ENCODE assay signal across 1 cellular context in genomic region chr2:237923507-237924163, GRCh38.
TF ChIP-seq lines count a peak whose summit lies in the region.

No MANE protein-coding gene starts in this region.

TF ChIP-seq in K562, 482 proteins besides CTCF, POLR2A, EP300 and RAD21 (continued from another document and continues in another):
- TF ChIP-seq ZBTB40 (IDR thresholded peaks at IDR 0.05) = 0 out of 2 replicates have a peak, but pooled peaks have one; percentile 37
- TF ChIP-seq ZBTB40 (CRISPR knock-in tag; IDR thresholded peaks at IDR 0.05) = no peak
- TF ChIP-seq L3MBTL2 (IDR thresholded peaks at IDR 0.05) = peak; percentile 68
- TF ChIP-seq ZHX1 (conservative IDR thresholded peaks at IDR 0.05; ENCODE audit: low read length) = 0 out of 2 replicates have a peak, but pooled peaks have one; percentile 24
- TF ChIP-seq POLR2G (IDR thresholded peaks at IDR 0.05; ENCODE audit: low read depth, low read length) = peak; percentile 47; the same call in 1 of the 2 replicates
- TF ChIP-seq E2F5 (CRISPR knock-in tag; IDR thresholded peaks at IDR 0.05) = no peak
- TF ChIP-seq GABPA (tag; conservative IDR thresholded peaks at IDR 0.05; ENCODE audit: low read depth) = 0 out of 2 replicates have a peak, but pooled peaks have one; percentile 15
- TF ChIP-seq MYNN (IDR thresholded peaks at IDR 0.05) = no peak
- no peak for TF ChIP-seq MYNN (CRISPR knock-in tag; IDR thresholded peaks at IDR 0.05)
- TF ChIP-seq HEY1 (CRISPR knock-in tag; IDR thresholded peaks at IDR 0.05; ENCODE audit: borderline replicate concordance) = no peak
- TF ChIP-seq VEZF1 (CRISPR knock-in tag; IDR thresholded peaks at IDR 0.05) = peak; percentile 57; the same call in 1 of the 2 replicates
- peak in 1 of 2 experiments; percentile 65 for TF ChIP-seq E2F6 (IDR thresholded peaks at IDR 0.05; ENCODE audit: borderline replicate concordance in 1 of 2, extremely low read depth in 1 of 2, insufficient read depth in 1 of 2, insufficient read length in 1 of 2, low read depth in 1 of 2, low read length in 1 of 2, poor library complexity in 1 of 2, severe bottlenecking in 1 of 2)
- peak; percentile 78 for TF ChIP-seq RB1 (IDR thresholded peaks at IDR 0.05; ENCODE audit: low read depth)
- TF ChIP-seq POLR2AphosphoS5 (IDR thresholded peaks at IDR 0.05; ENCODE audit: control insufficient read depth, insufficient read depth, low read depth, low read length) = no peak
- no peak for TF ChIP-seq SMAD2 (IDR thresholded peaks at IDR 0.05; ENCODE audit: low read depth, low read length)
- no peak for TF ChIP-seq NFIX (CRISPR knock-in tag; IDR thresholded peaks at IDR 0.05; ENCODE audit: low read depth)
- TF ChIP-seq NRF1 (conservative IDR thresholded peaks at IDR 0.05 in 1 of 2, IDR thresholded peaks at IDR 0.05 in 1 of 2) = peak; percentile 32 to 41; a peak in 3 of 4 replicates
- TF ChIP-seq MLLT1 (IDR thresholded peaks at IDR 0.05) = peak in 1 of 2 experiments; percentile 37; a peak in 1 of 4 replicates
- TF ChIP-seq SRSF7 (optimal IDR thresholded peaks at IDR 0.05; ENCODE audit: low read depth, low read length) = no peak
- TF ChIP-seq ZBTB8A (IDR thresholded peaks at IDR 0.05; ENCODE audit: partially characterized antibody) = no peak
- TF ChIP-seq CXXC5 (CRISPR knock-in tag; IDR thresholded peaks at IDR 0.05) = peak; percentile 77
- TF ChIP-seq MXD1 (CRISPR knock-in tag; IDR thresholded peaks at IDR 0.05; ENCODE audit: borderline replicate concordance, poor library complexity, severe bottlenecking) = no peak
- no peak for TF ChIP-seq ZBTB49 (CRISPR knock-in tag; IDR thresholded peaks at IDR 0.05; ENCODE audit: borderline replicate concordance)
- TF ChIP-seq BACH1 (tag; IDR thresholded peaks at IDR 0.05) = no peak
- 0 out of 2 replicates have a peak, but pooled peaks have one; percentile 29 for TF ChIP-seq ELF1 (tag; IDR thresholded peaks at IDR 0.05)
- TF ChIP-seq MNT (conservative IDR thresholded peaks at IDR 0.05) = peak; percentile 76 to 87
- TF ChIP-seq SMC3 (conservative IDR thresholded peaks at IDR 0.05; ENCODE audit: insufficient read depth, low read depth, low read length) = peak; percentile 51; the same call in 1 of the 2 replicates
- TF ChIP-seq IFI16 (CRISPR knock-in tag; IDR thresholded peaks at IDR 0.05) = no peak
- peak; percentile 40; the same call in 1 of the 2 replicates for TF ChIP-seq TRIM28 (IDR thresholded peaks at IDR 0.05)
- TF ChIP-seq FOXP1 (CRISPR knock-in tag; IDR thresholded peaks at IDR 0.05) = no peak
- 0 out of 2 replicates have a peak, but pooled peaks have one; percentile 26 for TF ChIP-seq PHB2 (IDR thresholded peaks at IDR 0.05; ENCODE audit: low read depth)
- TF ChIP-seq YY1 (IDR thresholded peaks at IDR 0.05; ENCODE audit: borderline replicate concordance in 1 of 3, control insufficient read depth in 1 of 3, extremely low read depth in 1 of 3, insufficient read depth in 3 of 3, insufficient read length in 1 of 3, insufficient replicate concordance in 2 of 3, low read depth in 1 of 3, low read length in 2 of 3) = peak in 2 of 3 experiments; percentile 75 to 82
- TF ChIP-seq CBFA2T3 (IDR thresholded peaks at IDR 0.05) = no peak
- TF ChIP-seq MAZ (CRISPR knock-in tag; conservative IDR thresholded peaks at IDR 0.05 in 1 of 2, IDR thresholded peaks at IDR 0.05 in 1 of 2) = peak; percentile 62 to 85
- TF ChIP-seq TCF3 (CRISPR knock-in tag; IDR thresholded peaks at IDR 0.05) = no peak
